13 cellular contexts compared by ENCODE assay signal in the genomic region with DNA sequence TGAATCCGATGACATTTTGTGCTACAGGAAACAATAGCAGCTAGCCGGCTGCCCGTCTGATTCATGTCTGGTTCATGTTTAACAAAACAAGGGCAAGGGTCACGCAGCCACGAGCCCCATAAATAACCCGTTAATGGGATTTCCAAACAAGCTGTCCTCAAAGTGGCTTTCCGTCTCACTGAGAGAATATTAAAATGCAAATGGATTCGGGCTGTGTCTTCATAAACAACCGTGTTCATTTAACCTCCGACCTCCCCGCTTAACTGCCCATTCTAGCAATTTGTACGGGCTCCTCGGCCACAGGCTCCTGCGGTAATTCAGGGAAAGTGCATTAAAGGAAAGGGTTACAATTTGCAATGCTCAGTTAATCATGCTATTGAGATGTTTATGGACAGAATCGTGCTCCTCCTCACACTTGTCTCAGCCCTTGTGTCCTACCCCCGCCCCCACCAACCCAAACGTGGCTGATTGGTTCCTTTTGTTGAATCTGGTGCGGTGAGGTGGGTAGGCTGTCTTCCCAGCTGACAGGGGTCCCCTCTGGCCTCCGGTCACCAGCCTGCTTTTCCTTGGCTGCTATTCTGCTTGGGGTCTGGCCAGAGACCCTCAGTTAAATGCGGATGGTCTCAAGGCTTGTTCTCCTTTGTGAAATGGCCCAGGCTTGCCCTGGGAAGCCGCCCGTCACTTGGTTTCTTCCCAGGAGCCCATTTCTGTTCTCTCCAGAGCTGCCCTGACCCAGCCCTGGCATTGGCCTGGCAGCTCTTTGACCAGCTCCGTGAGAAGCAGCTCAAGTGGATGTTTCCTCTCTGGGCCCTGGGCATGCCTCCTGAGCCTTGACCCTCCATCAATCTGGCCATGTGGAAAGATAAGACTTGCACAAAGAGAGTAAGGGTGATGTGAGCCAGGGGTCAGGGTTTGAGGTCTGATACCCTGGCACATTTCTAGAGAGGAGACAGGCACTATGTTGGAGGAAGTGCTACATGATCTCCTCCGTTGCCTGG.
DNase-seq lines count a peak whose midpoint lies in the region; ATAC-seq and TF ChIP-seq lines count a peak whose summit lies in the region.
"Had no signal": no experiment of that assay in that cellular context is flagged by ENCODE, and none has a peak within 500 bp of the region (broad histone marks: within the 10 kb centered on the region; RNA-seq: fewer than 3 reads in every experiment).

No MANE protein-coding gene starts in this region.

- ATAC-seq in HG03095 (IDR thresholded peaks at IDR 0.05; ENCODE audit: unreplicated experiment), result no peak

- no peak for TF ChIP-seq CTCF in HFFc6 (IDR thresholded peaks at IDR 0.05)

- H3K4me3 Mint-ChIP-seq in HFFc6, result 0 out of 2 replicates have a peak overlapping the region, but pooled peaks have one; percentile 23
- H3K4me3 Mint-ChIP-seq: memory B cell had no signal

- peaks cover 16% of the 10 kb centered on the region for H3K4me1 Mint-ChIP-seq in HFFc6 (ENCODE audit: low read depth)

- peaks cover 35% of the 10 kb centered on the region for H3K27me3 Mint-ChIP-seq in HFFc6 (ENCODE audit: insufficient read depth)

- no peaks in the 10 kb centered on the region for H3K36me3 Mint-ChIP-seq in HFFc6 (ENCODE audit: low read depth)
- H3K36me3 Mint-ChIP-seq: memory B cell had no signal

- no peaks in the 10 kb centered on the region for H3K9me3 Mint-ChIP-seq in HFFc6
- H3K9me3 Mint-ChIP-seq: memory B cell had no signal

- DNase-seq in HFFc6 (peak; percentile 60), SK-N-DZ (ENCODE audit: low spot score) (peak; percentile 56), islet precursor cell (peak; percentile 64), stromal cell of bone marrow (ENCODE audit: low read depth) (peak; percentile 8), globus pallidus (ENCODE audit: low spot score) (no peak), pons (ENCODE audit: low spot score) (no peak), mesenteric fat pad (ENCODE audit: low spot score) (no peak)
- DNase-seq: DMS153, KBM-7, SIG-M5, WERI-Rb-1 had no signal

- no peak overlapping the region for H3K27ac Mint-ChIP-seq in HFFc6
- H3K27ac Mint-ChIP-seq: memory B cell had no signal

Comparison
In these comparisons a context has a peak if more than half of its experiments do, and no peak if none do; other contexts are left out.
1. DNase-seq: peak in HFFc6 (single experiment), SK-N-DZ (single experiment), islet precursor cell (single experiment) and stromal cell of bone marrow (single experiment); none in globus pallidus (single experiment), pons (single experiment) and mesenteric fat pad (single experiment).